Comparison of ENCODE assay signal across 11 cellular contexts in genomic region chr2:172099472-172100079, GRCh38. TPM values are rescaled to one million over a fixed set of nuclear protein-coding genes. Genes with fewer than 3 reads are reported as not detected.
DNase-seq lines count a peak whose midpoint lies in the region; FAIRE-seq and TF ChIP-seq lines count a peak whose summit lies in the region.
"Had no signal": no experiment of that assay in that cellular context is flagged by ENCODE, and none has a peak within 500 bp of the region (broad histone marks: within the 10 kb centered on the region; RNA-seq: fewer than 3 reads in every experiment).

No MANE protein-coding gene starts in this region.

- DNase-seq in cardiac muscle cell (ENCODE audit: low read depth in 1 of 2, low spot score in 1 of 2) (no peak), right atrium auricular region (ENCODE audit: low spot score) (no peak), WERI-Rb-1 (no peak), fibroblast of villous mesenchyme (ENCODE audit: low read depth) (no peak), suprapubic skin (ENCODE audit: low spot score in 2 of 2) (no peak), urothelium cell line (ENCODE audit: low spot score) (no peak), NCI-H1436 treated with DMSO at 0.1 percent for 48 hours (lab: John Stamatoyannopoulos, UW) (no peak), DMS 273 treated with DMSO at 0.1 percent for 48 hours (lab: John Stamatoyannopoulos, UW) (no peak)
- DNase-seq: activated CD4-positive, alpha-beta T cell treated with anti-CD3 and anti-CD28 coated beads for 4 hours had no signal

- no peak for FAIRE-seq in urothelium cell line (lab: Jason Lieb, UNC)

- TF ChIP-seq CTCF in cardiac muscle cell (IDR thresholded peaks at IDR 0.05; ENCODE audit: low read depth, low read length) = no peak
- TF ChIP-seq CTCF in right atrium auricular region (IDR thresholded peaks at IDR 0.05) = no peak
- no peak for TF ChIP-seq CTCF in WERI-Rb-1 (IDR thresholded peaks at IDR 0.05; ENCODE audit: low read depth, low read length)
- no peak for TF ChIP-seq CTCF in fibroblast of villous mesenchyme (IDR thresholded peaks at IDR 0.05; ENCODE audit: insufficient read depth, low read depth, low read length)
- no peak for TF ChIP-seq CTCF in suprapubic skin (IDR thresholded peaks at IDR 0.05)

- TF ChIP-seq EP300 in suprapubic skin (IDR thresholded peaks at IDR 0.05) = no peak

- peaks cover 28% of the 10 kb centered on the region for H3K4me1 ChIP-seq in cardiac muscle cell (ENCODE audit: low read depth)
- peaks cover 0 to 92% of the 10 kb centered on the region in 2 donors for H3K4me1 ChIP-seq in right atrium auricular region
- peaks cover 94% of the 10 kb centered on the region for H3K4me1 ChIP-seq in suprapubic skin

- TF ChIP-seq POLR2A in suprapubic skin (IDR thresholded peaks at IDR 0.05) = no peak

- peak overlapping the region; percentile 8 for H3K4me3 ChIP-seq in cardiac muscle cell
- H3K4me3 ChIP-seq in right atrium auricular region = peak overlapping the region in 1 of 2 donors; percentile 38
- H3K4me3 ChIP-seq in WERI-Rb-1 (ENCODE audit: low read depth, low read length) = peak overlapping the region; percentile 49
- H3K4me3 ChIP-seq in fibroblast of villous mesenchyme (ENCODE audit: low read depth, low read length) = peak overlapping the region; percentile 47
- H3K4me3 ChIP-seq in suprapubic skin = peak overlapping the region; percentile 41

- WGBS in suprapubic skin = 26% methylated on average over 13 of the region's 13 CpGs

- H3K27ac ChIP-seq in cardiac muscle cell (no peak overlapping the region), right atrium auricular region (no peak overlapping the region), WERI-Rb-1 (no peak overlapping the region), suprapubic skin (no peak overlapping the region)

- H3K36me3 ChIP-seq in cardiac muscle cell = no peaks in the 10 kb centered on the region
- no peaks in the 10 kb centered on the region for H3K36me3 ChIP-seq in right atrium auricular region
- H3K36me3 ChIP-seq in WERI-Rb-1 = no peaks in the 10 kb centered on the region
- no peaks in the 10 kb centered on the region for H3K36me3 ChIP-seq in suprapubic skin

- H3K9me3 ChIP-seq in cardiac muscle cell (ENCODE audit: low read depth) (no peaks in the 10 kb centered on the region), right atrium auricular region (no peaks in the 10 kb centered on the region), WERI-Rb-1 (ENCODE audit: severe bottlenecking) (no peaks in the 10 kb centered on the region), suprapubic skin (no peaks in the 10 kb centered on the region)

- H3K27me3 ChIP-seq in cardiac muscle cell (peaks cover 99% of the 10 kb centered on the region), right atrium auricular region (peaks cover 86 to 99% of the 10 kb centered on the region in 2 donors), WERI-Rb-1 (ENCODE audit: insufficient read depth, low read depth, severe bottlenecking) (peaks cover 82% of the 10 kb centered on the region), suprapubic skin (peaks cover 99% of the 10 kb centered on the region)

RNA-seq across cellular contexts. Expression of gene DLX2, which starts 3.1 kb away (rescaled TPM):
- total RNA-seq in cardiac muscle cell (not detected in 2 replicates), right atrium auricular region (not detected), fibroblast of villous mesenchyme (under 0.01 TPM in 2 replicates), suprapubic skin (1 to 10 TPM in 1 of 4 donors, under 1 TPM in 2, not detected in 1; 0.30 to 1.1 (median 0.42) TPM)
- 0.26 TPM in 1 of 2 replicates, not detected in the other for polyA plus RNA-seq in cardiac muscle cell
- total RNA-seq: left lobe of liver had no signal
- polyA plus RNA-seq: esophagus had no signal

RNA-seq across cellular contexts. Expression of gene DLX1, which starts 14.3 kb away (rescaled TPM):
- not detected in 2 replicates for total RNA-seq in cardiac muscle cell
- polyA plus RNA-seq in cardiac muscle cell = not detected in 2 replicates
- not detected for total RNA-seq in right atrium auricular region
- not detected in 2 replicates for total RNA-seq in fibroblast of villous mesenchyme
- 1 to 10 TPM in 1 of 4 donors, under 1 TPM in 2, not detected in 1; 0.19 to 1.6 (median 0.44) TPM for total RNA-seq in suprapubic skin
- total RNA-seq: left lobe of liver had no signal
